Comparison of ENCODE assay signal across 21 cellular contexts in the genomic region with DNA sequence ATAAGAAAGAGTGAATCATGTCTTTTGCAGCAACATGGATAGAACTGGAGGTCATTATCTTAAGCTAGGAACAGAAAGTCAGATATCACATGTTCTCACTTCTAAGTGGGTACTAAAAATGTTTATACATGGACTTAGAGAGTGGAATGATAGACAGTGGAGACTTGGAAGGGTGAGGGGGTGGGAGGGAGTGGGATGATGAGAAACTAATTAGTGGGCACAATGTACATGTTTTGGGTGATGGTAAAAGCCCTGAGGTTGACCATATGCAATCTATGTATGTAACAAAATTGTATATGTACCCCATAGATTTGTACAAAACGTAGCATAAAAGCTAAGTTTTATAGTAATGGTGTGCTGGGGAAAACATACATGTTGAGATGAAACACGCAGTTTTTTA.
"Had no signal": no experiment of that assay in that cellular context is flagged by ENCODE, and none has a peak within 500 bp of the region (broad histone marks: within the 10 kb centered on the region; RNA-seq: fewer than 3 reads in every experiment).

No MANE protein-coding gene starts in this region.

- H3K9me3 ChIP-seq: esophagus muscularis mucosa, gastrocnemius medialis, heart right ventricle, left lung, lower lobe of right lung, mucosa of descending colon had no signal

- H3K4me1 ChIP-seq: left lung, lower lobe of right lung had no signal

- H3K4me3 ChIP-seq: coronary artery, dorsolateral prefrontal cortex, esophagus muscularis mucosa, gastrocnemius medialis, heart right ventricle, left lung, lower lobe of right lung, mucosa of descending colon had no signal

- DNase-seq: dermis blood vessel endothelial cell; dorsolateral prefrontal cortex; effector CD4-positive, alpha-beta T cell; effector memory CD4-positive, alpha-beta T cell; foreskin keratinocyte; gastrocnemius medialis; glutamatergic neuron; head of caudate nucleus; heart right ventricle; hippocampal formation; left cardiac atrium; left lung; left ventricle myocardium superior; lower lobe of right lung; mucosa of descending colon; naive B cell; naive thymus-derived CD8-positive, alpha-beta T cell had no signal

- H3K36me3 ChIP-seq: esophagus muscularis mucosa, gastrocnemius medialis, heart right ventricle, left lung, lower lobe of right lung had no signal

- FAIRE-seq: endothelial cell of umbilical vein, keratinocyte had no signal

- ATAC-seq: foreskin keratinocyte; gastrocnemius medialis; heart right ventricle; left cardiac atrium; left lung; left ventricle myocardium superior; lower lobe of right lung; mucosa of descending colon; naive thymus-derived CD8-positive, alpha-beta T cell had no signal

- H3K27ac ChIP-seq: coronary artery, dorsolateral prefrontal cortex, esophagus muscularis mucosa, foreskin keratinocyte, gastrocnemius medialis, heart right ventricle, left lung, lower lobe of right lung had no signal
